Comparison of ENCODE assay signal across 21 cellular contexts in genomic region chr3:42290966-42291714, GRCh38. TPM values are rescaled to one million over a fixed set of nuclear protein-coding genes. Genes with fewer than 3 reads are reported as not detected.
DNase-seq lines count a peak whose midpoint lies in the region; ATAC-seq and TF ChIP-seq lines count a peak whose summit lies in the region.
"Had no signal": no experiment of that assay in that cellular context is flagged by ENCODE, and none has a peak within 500 bp of the region (broad histone marks: within the 10 kb centered on the region; RNA-seq: fewer than 3 reads in every experiment).

No MANE protein-coding gene starts in this region.

- H3K27ac ChIP-seq in heart right ventricle: no peak overlapping the region
- H3K27ac ChIP-seq in gastroesophageal sphincter: no peak overlapping the region
- H3K27ac ChIP-seq: epithelial cell of prostate, left ventricle myocardium inferior had no signal

- CTCF ChIA-PET in activated CD8-positive, alpha-beta memory T cell treated with anti-CD3 and anti-CD28 coated beads, Interleukin-2, amount 10 ng/mL, durations not matched to agents 7 days and 5 days (lab: Charles Lee): interaction anchor here (0.9 kb wide), 1 partner anchor 43 kb away, joined by 3 read pairs; no protein-coding TSS in a partner anchor

- H3K27me3 ChIP-seq in heart right ventricle (peaks cover 0 to 31% (median 13%) of the 10 kb centered on the region in 7 donors), gastroesophageal sphincter (peaks cover 22% of the 10 kb centered on the region)

- peak; percentile 30 for ATAC-seq in activated CD8-positive, alpha-beta memory T cell treated with anti-CD3 and anti-CD28 coated beads, Interleukin-2, amount 10 ng/mL, durations not matched to agents 7 days and 5 days
- ATAC-seq in GM21447 (IDR thresholded peaks at IDR 0.05; ENCODE audit: unreplicated experiment) (peak; percentile 63), HG03103 (IDR thresholded peaks at IDR 0.05; ENCODE audit: low read depth, unreplicated experiment) (peak; percentile 51), heart right ventricle (no peak), HG02588 (IDR thresholded peaks at IDR 0.05; ENCODE audit: unreplicated experiment) (no peak), gastroesophageal sphincter (no peak)
- peak; percentile 71 for ATAC-seq in stimulated activated naive CD8-positive, alpha-beta T cell treated with anti-CD3 and anti-CD28 coated beads, Interleukin-15, Interleukin-2, amounts not matched to agents 100 U/mL and 50 U/mL, for 24 hours
- ATAC-seq: Panc1 had no signal

- H3K4me3 ChIP-seq in heart right ventricle: no peak overlapping the region
- no peak overlapping the region for H3K4me3 ChIP-seq in gastroesophageal sphincter
- H3K4me3 ChIP-seq: left ventricle myocardium inferior had no signal

- H3K27ac Mint-ChIP-seq in activated CD8-positive, alpha-beta memory T cell treated with anti-CD3 and anti-CD28 coated beads, Interleukin-2, amount 10 ng/mL, durations not matched to agents 7 days and 5 days: no peak overlapping the region
- H3K27ac Mint-ChIP-seq: activated CD4-positive, alpha-beta T cell treated with anti-CD3 and anti-CD28 coated beads, Interleukin-2, amount 10 ng/mL, durations not matched to agents 24 days and 14 days; CD14-positive monocyte; stimulated activated naive CD8-positive, alpha-beta T cell treated with anti-CD3 and anti-CD28 coated beads, Interleukin-15, Interleukin-2, amounts not matched to agents 100 ng/mL and 50 ng/mL, for 24 hours; type B pancreatic cell had no signal

- H3K4me1 ChIP-seq in heart right ventricle (no peaks in the 10 kb centered on the region), gastroesophageal sphincter (no peaks in the 10 kb centered on the region)
- H3K4me1 ChIP-seq: left ventricle myocardium inferior had no signal

- no peak for TF ChIP-seq EP300 in gastroesophageal sphincter (IDR thresholded peaks at IDR 0.05)

- peaks cover 4% of the 10 kb centered on the region for H3K9me3 Mint-ChIP-seq in activated CD8-positive, alpha-beta memory T cell treated with anti-CD3 and anti-CD28 coated beads, Interleukin-2, amount 10 ng/mL, durations not matched to agents 7 days and 5 days (ENCODE audit: low read depth)
- H3K9me3 Mint-ChIP-seq: stimulated activated naive CD8-positive, alpha-beta T cell treated with anti-CD3 and anti-CD28 coated beads, Interleukin-15, Interleukin-2, amounts not matched to agents 100 ng/mL and 50 ng/mL, for 24 hours had no signal

- no peak overlapping the region for H3K4me3 Mint-ChIP-seq in activated CD8-positive, alpha-beta memory T cell treated with anti-CD3 and anti-CD28 coated beads, Interleukin-2, amount 10 ng/mL, durations not matched to agents 7 days and 5 days
- H3K4me3 Mint-ChIP-seq: activated CD4-positive, alpha-beta T cell treated with anti-CD3 and anti-CD28 coated beads, Interleukin-2, amount 10 ng/mL, durations not matched to agents 24 days and 14 days; CD14-positive monocyte; stimulated activated naive CD8-positive, alpha-beta T cell treated with anti-CD3 and anti-CD28 coated beads, Interleukin-15, Interleukin-2, amounts not matched to agents 100 ng/mL and 50 ng/mL, for 24 hours; type B pancreatic cell had no signal

- H3K36me3 ChIP-seq in heart right ventricle: no peaks in the 10 kb centered on the region
- H3K36me3 ChIP-seq in gastroesophageal sphincter: no peaks in the 10 kb centered on the region
- H3K36me3 ChIP-seq: left ventricle myocardium inferior had no signal

- TF ChIP-seq POLR2A in gastroesophageal sphincter (IDR thresholded peaks at IDR 0.05): no peak

- H3K9me3 ChIP-seq in heart right ventricle: no peaks in the 10 kb centered on the region
- no peaks in the 10 kb centered on the region for H3K9me3 ChIP-seq in gastroesophageal sphincter
- H3K9me3 ChIP-seq: SK-N-SH had no signal

- WGBS in heart right ventricle, 2 donors: 80 to 84% methylated on average over 5 of the region's 5 CpGs
- WGBS in gastroesophageal sphincter (ENCODE audit: low coverage in 1 of 2), 2 donors: 75 to 78% methylated on average over 5 of the region's 5 CpGs

- H3K4me1 Mint-ChIP-seq in activated CD8-positive, alpha-beta memory T cell treated with anti-CD3 and anti-CD28 coated beads, Interleukin-2, amount 10 ng/mL, durations not matched to agents 7 days and 5 days: peaks cover 7% of the 10 kb centered on the region
- H3K4me1 Mint-ChIP-seq: CD14-positive monocyte had no signal

- TF ChIP-seq CTCF in heart right ventricle (IDR thresholded peaks at IDR 0.05): no peak
- TF ChIP-seq CTCF in gastroesophageal sphincter (IDR thresholded peaks at IDR 0.05): no peak

- intact Hi-C loops in heart right ventricle (cut with DNase I): no loop called here

- H3K27me3 Mint-ChIP-seq in activated CD8-positive, alpha-beta memory T cell treated with anti-CD3 and anti-CD28 coated beads, Interleukin-2, amount 10 ng/mL, durations not matched to agents 7 days and 5 days: peaks cover 2% of the 10 kb centered on the region

- H3K36me3 Mint-ChIP-seq in activated CD8-positive, alpha-beta memory T cell treated with anti-CD3 and anti-CD28 coated beads, Interleukin-2, amount 10 ng/mL, durations not matched to agents 7 days and 5 days: no peaks in the 10 kb centered on the region
- H3K36me3 Mint-ChIP-seq: CD14-positive monocyte, type B pancreatic cell had no signal

- DNase-seq in activated CD8-positive, alpha-beta memory T cell treated with anti-CD3 and anti-CD28 coated beads, Interleukin-2, amount 10 ng/mL, durations not matched to agents 7 days and 5 days: no peak
- no peak for DNase-seq in activated CD8-positive, alpha-beta memory T cell treated with anti-CD3 and anti-CD28 coated beads, Interleukin-2, amount 50 U/mL, for 4 hours
- no peak for DNase-seq in stimulated activated naive CD8-positive, alpha-beta T cell treated with anti-CD3 and anti-CD28 coated beads, Interleukin-15, Interleukin-2, amounts not matched to agents 100 U/mL and 50 U/mL, for 24 hours
- no peak for DNase-seq in heart right ventricle
- DNase-seq: activated CD4-positive, alpha-beta T cell treated with anti-CD3 and anti-CD28 coated beads, Interleukin-2, amount 10 ng/mL, durations not matched to agents 24 days and 14 days; activated T-cell treated with anti-CD3 and anti-CD28 coated beads, Interleukin-2, amount 50 U/mL, for 1 hour; foreskin melanocyte; left ventricle myocardium inferior; NCI-H1092 treated with DMSO at 0.1 percent for 48 hours; SK-N-SH; T-helper 9 cell had no signal

RNA-seq across cellular contexts. Expression of gene CCK, which starts 25.2 kb away (rescaled TPM):
- not detected for total RNA-seq in activated CD8-positive, alpha-beta memory T cell treated with anti-CD3 and anti-CD28 coated beads, Interleukin-2, amount 10 ng/mL, durations not matched to agents 7 days and 5 days
- total RNA-seq in heart right ventricle: not detected
- not detected for polyA plus RNA-seq in heart right ventricle
- total RNA-seq in gastroesophageal sphincter: 10 to 100 TPM in 1 of 4 donors, 1 to 10 TPM in 2, under 1 TPM in 1; 0.93 to 13.6 (median 4.5) TPM
- total RNA-seq: activated CD4-positive, alpha-beta T cell treated with anti-CD3 and anti-CD28 coated beads, Interleukin-2, amount 10 ng/mL, durations not matched to agents 24 days and 14 days; dermis microvascular lymphatic vessel endothelial cell; left ventricle myocardium inferior had no signal
- polyA plus RNA-seq: CD14-positive monocyte, SK-N-SH had no signal

Comparison
In these comparisons a context has a peak if more than half of its experiments do, and no peak if none do; other contexts are left out.
1. ATAC-seq: peak in activated CD8-positive, alpha-beta memory T cell treated with anti-CD3 and anti-CD28 coated beads, Interleukin-2, amount 10 ng/mL, durations not matched to agents 7 days and 5 days (single experiment), GM21447 (single experiment), HG03103 (single experiment) and stimulated activated naive CD8-positive, alpha-beta T cell treated with anti-CD3 and anti-CD28 coated beads, Interleukin-15, Interleukin-2, amounts not matched to agents 100 U/mL and 50 U/mL, for 24 hours (single experiment); none in heart right ventricle (0 of 8), HG02588 (single experiment) and gastroesophageal sphincter (single experiment).